ENCODE assay signal across 19 cellular contexts in genomic region chr5:57695179-57695578, GRCh38.
DNase-seq lines count a peak whose midpoint lies in the region; TF ChIP-seq lines count a peak whose summit lies in the region.
"Had no signal": no experiment of that assay in that cellular context is flagged by ENCODE, and none has a peak within 500 bp of the region (broad histone marks: within the 10 kb centered on the region; RNA-seq: fewer than 3 reads in every experiment).

No MANE protein-coding gene starts in this region.

- no peak for TF ChIP-seq POLR2A in tibial nerve (IDR thresholded peaks at IDR 0.05)

- H3K4me2 ChIP-seq in neural progenitor cell: no peak overlapping the region

- 39 to 47% methylated on average over 5 of the region's 5 CpGs for whole genome bisulfite sequencing in tibial nerve, 2 donors

- DNase-seq in globus pallidus (ENCODE audit: low spot score) (peak; percentile 73), neural progenitor cell (ENCODE audit: low spot score) (no peak), tibial nerve (ENCODE audit: low spot score in 2 of 2) (no peak), LoVo (ENCODE audit: low spot score) (no peak)
- no peak for DNase-seq in activated CD4-positive, alpha-beta T cell treated with anti-CD3 and anti-CD28 coated beads, Interleukin-2, amount 50 U/mL, for 1 hour
- DNase-seq in stimulated activated CD4-positive, alpha-beta T cell treated with anti-CD3 and anti-CD28 coated beads, Interleukin-12 subunit alpha, Interleukin-12 subunit beta, amount 100 ng/mL, for 4 hours: no peak
- DNase-seq: activated CD4-positive, alpha-beta T cell treated with anti-CD3 and anti-CD28 coated beads for 1 hour; activated CD8-positive, alpha-beta memory T cell treated with anti-CD3 and anti-CD28 coated beads, Interleukin-2, amount 50 U/mL, for 4 hours; activated gamma-delta T cell treated with Interleukin-2 at 50 U/mL for 16 hours; DMS79 treated with DMSO at 0.1 percent for 48 hours; kidney glomerular epithelial cell; NCI-H526; stimulated activated CD4-positive, alpha-beta T cell treated with anti-CD3 and anti-CD28 coated beads, Interleukin-1b, Interleukin-23, amount 100 ng/mL, for 48 hours; T-helper 9 cell had no signal

- H3K27ac Mint-ChIP-seq in brain: peak overlapping the region in 4 of 5 experiments; percentile 6 to 85 (median 72)
- H3K27ac Mint-ChIP-seq in neural progenitor cell: no peak overlapping the region

- H3K36me3 ChIP-seq in neural progenitor cell (no peaks in the 10 kb centered on the region), tibial nerve (no peaks in the 10 kb centered on the region)
- H3K36me3 ChIP-seq: ascending aorta, prostate gland, SJSA1 had no signal

- TF ChIP-seq EP300 in tibial nerve (IDR thresholded peaks at IDR 0.05): peak in 1 of 2 donors; percentile 32

- H3K36me3 Mint-ChIP-seq in brain (no peaks in the 10 kb centered on the region), neural progenitor cell (peaks cover 3% of the 10 kb centered on the region)

- no peaks in the 10 kb centered on the region for H3K79me2 ChIP-seq in neural progenitor cell (ENCODE audit: low read depth)

- peak overlapping the region; percentile 43 for H2AFZ ChIP-seq in neural progenitor cell (replicated peaks)

- H3K27ac ChIP-seq in neural progenitor cell (no peak overlapping the region), tibial nerve (peak overlapping the region; percentile 41 to 93 (median 71))
- H3K27ac ChIP-seq: C4-2B, prostate gland, SJSA1 had no signal

- H3K27me3 ChIP-seq in neural progenitor cell: no peaks in the 10 kb centered on the region
- H3K27me3 ChIP-seq in tibial nerve: no peaks in the 10 kb centered on the region
- H3K27me3 ChIP-seq: ascending aorta, SJSA1 had no signal

- H3K9me3 ChIP-seq in neural progenitor cell (ENCODE audit: low read depth) (no peaks in the 10 kb centered on the region), tibial nerve (no peaks in the 10 kb centered on the region)
- H3K9me3 ChIP-seq: ascending aorta, prostate gland, SJSA1 had no signal

- no peak overlapping the region for H3K4me3 ChIP-seq in neural progenitor cell
- H3K4me3 ChIP-seq in tibial nerve: no peak overlapping the region
- H3K4me3 ChIP-seq: ascending aorta, prostate gland, SJSA1 had no signal

- no peak overlapping the region for H3K9ac ChIP-seq in neural progenitor cell

- H3K27me3 Mint-ChIP-seq in brain: peaks cover 7% of the 10 kb centered on the region
- peaks cover 3% of the 10 kb centered on the region for H3K27me3 Mint-ChIP-seq in neural progenitor cell (ENCODE audit: insufficient read depth, low read depth)

- peaks cover 65% of the 10 kb centered on the region for H3K4me1 Mint-ChIP-seq in brain
- H3K4me1 Mint-ChIP-seq in neural progenitor cell: peaks cover 42% of the 10 kb centered on the region

- TF ChIP-seq CTCF in brain (conservative IDR thresholded peaks at IDR 0.05) (no peak), neural progenitor cell (IDR thresholded peaks at IDR 0.05) (no peak), tibial nerve (IDR thresholded peaks at IDR 0.05) (no peak)

- H3K4me1 ChIP-seq in neural progenitor cell (peaks cover 37% of the 10 kb centered on the region), tibial nerve (peaks cover 0 to 73% (median 29%) of the 10 kb centered on the region in 4 donors)
- H3K4me1 ChIP-seq: prostate gland had no signal

- no peaks in the 10 kb centered on the region for H3K9me3 Mint-ChIP-seq in brain
- no peaks in the 10 kb centered on the region for H3K9me3 Mint-ChIP-seq in neural progenitor cell

- H4K20me1 ChIP-seq in neural progenitor cell (ENCODE audit: low read depth): no peaks in the 10 kb centered on the region

- no peaks in the 10 kb centered on the region for H3F3A ChIP-seq in neural progenitor cell (ENCODE audit: low read depth)

- H3K4me3 Mint-ChIP-seq in brain: no peak overlapping the region
- H3K4me3 Mint-ChIP-seq in neural progenitor cell: no peak overlapping the region
